8 cellular contexts compared by ENCODE assay signal in genomic region chr17:48025040-48025903, GRCh38. TPM values are rescaled to one million over a fixed set of nuclear protein-coding genes. Genes with fewer than 3 reads are reported as not detected.
DNase-seq lines count a peak whose midpoint lies in the region; ATAC-seq and TF ChIP-seq lines count a peak whose summit lies in the region.

No MANE protein-coding gene starts in this region.

- H3K27me3 ChIP-seq in breast epithelium = peaks cover 0 to 3% of the 10 kb centered on the region in 2 donors
- H3K27me3 ChIP-seq in iPS-20b (ENCODE audit: insufficient read depth, low read length) = peaks cover 32% of the 10 kb centered on the region
- peaks cover 0 to 3% (median 0%) of the 10 kb centered on the region in 3 donors for H3K27me3 ChIP-seq in skeletal muscle tissue (ENCODE audit: control insufficient read depth in 3 of 3, insufficient read depth in 3 of 3, low read length in 3 of 3)

- peak overlapping the region; percentile 40 to 66 (median 55) for H3K4me3 ChIP-seq in breast epithelium
- H3K4me3 ChIP-seq in iPS-20b (ENCODE audit: low read length) = peak overlapping the region; percentile 78
- peak overlapping the region; percentile 85 to 94 (median 86) for H3K4me3 ChIP-seq in skeletal muscle tissue (ENCODE audit: low read length in 3 of 3)

- intact Hi-C loops in breast epithelium (cut with DNase I; ENCODE audit: low total_unique reads) = loop anchor here (5.0 kb wide), 1 partner anchor 97 kb away; no protein-coding TSS in a partner anchor

- H3K9me3 ChIP-seq in breast epithelium (no peaks in the 10 kb centered on the region), iPS-20b (ENCODE audit: insufficient read depth, low read depth, low read length) (no peaks in the 10 kb centered on the region), skeletal muscle tissue (ENCODE audit: control insufficient read depth in 3 of 3, low read length in 3 of 3) (no peaks in the 10 kb centered on the region)

- TF ChIP-seq CTCF in VCaP (conservative IDR thresholded peaks at IDR 0.05) (peak; percentile 89), breast epithelium (IDR thresholded peaks at IDR 0.05) (peak; percentile 31 to 89 (median 81))

- H3K36me3 ChIP-seq in breast epithelium = no peaks in the 10 kb centered on the region
- H3K36me3 ChIP-seq in iPS-20b (ENCODE audit: insufficient read depth, low read depth, low read length) = no peaks in the 10 kb centered on the region
- no peaks in the 10 kb centered on the region for H3K36me3 ChIP-seq in skeletal muscle tissue (ENCODE audit: control insufficient read depth in 3 of 3, insufficient read depth in 3 of 3, low read length in 3 of 3)

- no peak for TF ChIP-seq POLR2A in breast epithelium (IDR thresholded peaks at IDR 0.05)

- H3K9ac ChIP-seq in iPS-20b (ENCODE audit: low read depth, low read length) = peak overlapping the region; percentile 40; the same call in 1 of the 2 replicates
- H3K9ac ChIP-seq in skeletal muscle tissue (ENCODE audit: low read depth in 1 of 3, low read length in 3 of 3) = peak overlapping the region; percentile 69 to 93 (median 72)

- H3K27ac ChIP-seq in VCaP (peak overlapping the region; percentile 74), breast epithelium (peak overlapping the region; percentile 75 to 84), iPS-20b (ENCODE audit: low read length) (no peak overlapping the region), skeletal muscle tissue (ENCODE audit: low read depth, low read length) (peak overlapping the region; percentile 73)

- H3K4me1 ChIP-seq in breast epithelium (peaks cover 16 to 28% of the 10 kb centered on the region in 2 donors), iPS-20b (ENCODE audit: insufficient read depth, low read length) (peaks cover 14% of the 10 kb centered on the region), skeletal muscle tissue (ENCODE audit: control insufficient read depth in 3 of 3, insufficient read depth in 3 of 3, low read length in 3 of 3) (peaks cover 36 to 41% (median 41%) of the 10 kb centered on the region in 3 donors)

- DNase-seq in ACHN (peak; percentile 97), NCI-H2196 treated with DMSO at 0.1 percent for 48 hours (lab: John Stamatoyannopoulos, UW; ENCODE audit: unreplicated experiment) (peak; percentile 88), breast epithelium (ENCODE audit: low spot score in 2 of 2) (peak; percentile 97 to 99)

- peak; percentile 84 for ATAC-seq in GM18868 (IDR thresholded peaks at IDR 0.05; ENCODE audit: unreplicated experiment)
- ATAC-seq in HG03139 (IDR thresholded peaks at IDR 0.05; ENCODE audit: unreplicated experiment) = peak; percentile 83

- in situ Hi-C loops in ACHN (cut with HindIII; ENCODE audit: low pct_ligation_motif_present, low pct_unique_long_range_greater_than_20kb, low sequenced_read_pairs) = no loop called here

RNA-seq across cellular contexts. Expression of gene COPZ2, which starts 12.3 kb away (rescaled TPM):
- 10 to 100 TPM; 16.4 to 97.9 (median 23.3) TPM for total RNA-seq in breast epithelium
- total RNA-seq in skeletal muscle tissue = 39.7 TPM

RNA-seq across cellular contexts. Expression of gene NFE2L1, which starts 22.9 kb away (rescaled TPM):
- 100 to 1,000 TPM in 2 of 3 donors, 10 to 100 TPM in 1; 96.4 to 278 (median 106) TPM for total RNA-seq in breast epithelium
- total RNA-seq in skeletal muscle tissue = 93.4 TPM

RNA-seq across cellular contexts. Expression of gene CDK5RAP3, which starts 54.4 kb away (rescaled TPM):
- total RNA-seq in breast epithelium = 100 to 1,000 TPM; 121 to 198 (median 183) TPM
- 59.0 TPM for total RNA-seq in skeletal muscle tissue
